8 cellular contexts compared by ENCODE assay signal in genomic region chr6:35342258-35343091, GRCh38. TPM values are rescaled to one million over a fixed set of nuclear protein-coding genes. Genes with fewer than 3 reads are reported as not detected.
DNase-seq lines count a peak whose midpoint lies in the region; ATAC-seq lines count a peak whose summit lies in the region.

Gene PPARD (plus strand): TSS chr6:35342558. CDS start chr6:35411088, 68,530 bp downstream.

- H3K18ac ChIP-seq in mesenchymal stem cell (ENCODE audit: low read depth in 1 of 2, low read length in 2 of 2) = peak within 1 kb of the TSS; percentile 45 to 90

- H2BK12ac ChIP-seq in mesenchymal stem cell (ENCODE audit: low read length in 2 of 2) = peak within 1 kb of the TSS in 1 of 2 experiments; percentile 71

- H3K23ac ChIP-seq in mesenchymal stem cell (ENCODE audit: low read length in 2 of 2) = peak within 1 kb of the TSS; percentile 34 to 87

- peaks cover 37% of the 10 kb centered on the region for H3K79me1 ChIP-seq in mesenchymal stem cell (replicated peaks; ENCODE audit: low read length, poor library complexity, severe bottlenecking)

- peak within 1 kb of the TSS; percentile 29 for H2BK120ac ChIP-seq in mesenchymal stem cell (ENCODE audit: low read depth, low read length)

- peak within 1 kb of the TSS; percentile 98 for H3K4me2 ChIP-seq in mesenchymal stem cell (ENCODE audit: low read length, poor library complexity, severe bottlenecking)

- peaks cover 6% of the 10 kb centered on the region for H3K4me1 ChIP-seq in mesenchymal stem cell (ENCODE audit: control insufficient read depth, insufficient read depth, low read depth, low read length)

- no peak within 1 kb of the TSS for H3K27ac ChIP-seq in mesenchymal stem cell (ENCODE audit: low read length, poor library complexity, severe bottlenecking)

- no peak within 1 kb of the TSS for H2AK5ac ChIP-seq in mesenchymal stem cell (ENCODE audit: low read length, severe bottlenecking)

- H2BK15ac ChIP-seq in mesenchymal stem cell (ENCODE audit: low read depth, poor library complexity, severe bottlenecking) = peak within 1 kb of the TSS; percentile 60

- no peaks in the 10 kb centered on the region for H3K9me3 ChIP-seq in mesenchymal stem cell (ENCODE audit: control insufficient read depth, low read length)

- no peak within 1 kb of the TSS for H4K91ac ChIP-seq in mesenchymal stem cell (ENCODE audit: low read length)

- H3K4me3 ChIP-seq in mesenchymal stem cell (ENCODE audit: insufficient read depth in 1 of 2, low read depth in 1 of 2, low read length in 2 of 2) = peak within 1 kb of the TSS; percentile 88 to 93

- H2BK5ac ChIP-seq in mesenchymal stem cell (ENCODE audit: low read depth, low read length, poor library complexity, severe bottlenecking) = no peak within 1 kb of the TSS

- H3K4ac ChIP-seq in mesenchymal stem cell (ENCODE audit: low read depth in 1 of 2, low read length in 2 of 2) = peak within 1 kb of the TSS in 1 of 2 experiments; percentile 92

- under 1% methylated on average over 69 of the region's 77 CpGs for WGBS in mesenchymal stem cell

- peaks cover 11 to 23% of the 10 kb centered on the region in 2 experiments for H3K36me3 ChIP-seq in mesenchymal stem cell (ENCODE audit: control insufficient read depth in 1 of 2, insufficient read depth in 2 of 2, low read depth in 1 of 2, low read length in 2 of 2)

- peak within 1 kb of the TSS; percentile 67 to 98 for H3K14ac ChIP-seq in mesenchymal stem cell (ENCODE audit: low read length in 2 of 2)

- peak within 1 kb of the TSS; percentile 94 for H3K9ac ChIP-seq in mesenchymal stem cell (ENCODE audit: low read length)

- DNase-seq in COLO829 (ENCODE audit: low spot score) (peak; percentile 99), HS-5 (ENCODE audit: low read depth) (peak; percentile 79), NK-92 (lab: John Stamatoyannopoulos, UW; ENCODE audit: unreplicated experiment) (peak; percentile 79), mesenchymal stem cell (peak; percentile 94)
- DNase-seq in activated CD8-positive, alpha-beta memory T cell treated with anti-CD3 and anti-CD28 coated beads for 24 hours = peak; percentile 99
- DNase-seq in effector CD8-positive, alpha-beta T cell (lab: John Stamatoyannopoulos, UW) = peak; percentile 96
- DNase-seq in stimulated activated CD8-positive, alpha-beta memory T cell treated with anti-CD3 and anti-CD28 coated beads, Interleukin-12 subunit alpha, Interleukin-12 subunit beta, amount 100 ng/mL, for 4 hours (ENCODE audit: low read depth) = peak; percentile 95

- H3K27me3 ChIP-seq in mesenchymal stem cell (ENCODE audit: control insufficient read depth in 1 of 2, insufficient read depth in 1 of 2, low read length in 2 of 2) = peaks cover 0 to 5% of the 10 kb centered on the region in 2 experiments

- peak within 1 kb of the TSS; percentile 76 for H4K8ac ChIP-seq in mesenchymal stem cell (ENCODE audit: low read length)

- peak; percentile 94 for ATAC-seq in GM19468 (IDR thresholded peaks at IDR 0.05; ENCODE audit: extremely low read depth, unreplicated experiment)

- peak within 1 kb of the TSS; percentile 97 for H2AFZ ChIP-seq in mesenchymal stem cell (ENCODE audit: low read depth, low read length)

RNA-seq across cellular contexts. Expression of gene PPARD, which starts in this region (rescaled TPM):
- 25.3 TPM for polyA plus RNA-seq in mesenchymal stem cell (2013, experiment 1 of 2)
- polyA plus RNA-seq in mesenchymal stem cell (2013, experiment 2 of 2) = 24.6 TPM
